Comparison of ENCODE assay signal across 27 cellular contexts in genomic region chr4:6069845-6070709, GRCh38. TPM values are rescaled to one million over a fixed set of nuclear protein-coding genes. Genes with fewer than 3 reads are reported as not detected.
DNase-seq lines count a peak whose midpoint lies in the region; ATAC-seq, FAIRE-seq and TF ChIP-seq lines count a peak whose summit lies in the region.
"Had no signal": no experiment of that assay in that cellular context is flagged by ENCODE, and none has a peak within 500 bp of the region (broad histone marks: within the 10 kb centered on the region; RNA-seq: fewer than 3 reads in every experiment).

No MANE protein-coding gene starts in this region.

- no peaks in the 10 kb centered on the region for H3K27me3 ChIP-seq in H1 (replicated peaks in 1 of 4; ENCODE audit: control insufficient read depth in 3 of 4, extremely low read depth in 1 of 4, insufficient read depth in 3 of 4, low read length in 3 of 4)
- peaks cover 10% of the 10 kb centered on the region for H3K27me3 ChIP-seq in lower lobe of right lung (ENCODE audit: low read depth)
- H3K27me3 ChIP-seq in spleen (replicated peaks in 1 of 7), result peaks cover 0 to 34% (median 0%) of the 10 kb centered on the region in 7 donors
- H3K27me3 ChIP-seq: BE2C; BLaER1 treated with 17β-estradiol and CSF1 and Interleukin-3, amounts not matched to agents 10 nM and 100 nM had no signal

- CTCF ChIA-PET in H1 (lab: Charles Lee; ENCODE audit: partially characterized antibody), result interaction anchor here (0.7 to 5.1 kb wide), 2 partner anchors 18 to 476 kb away, joined by 4 to 42 read pairs; no protein-coding TSS in a partner anchor

- no peak overlapping the region for H2BK5ac ChIP-seq in H1 (ENCODE audit: low read depth, low read length)

- TF ChIP-seq RAD21 in H1 (IDR thresholded peaks at IDR 0.05 in 1 of 2, conservative IDR thresholded peaks at IDR 0.05 in 1 of 2; ENCODE audit: low read depth in 2 of 2, low read length in 2 of 2), result no peak

- no peaks in the 10 kb centered on the region for H3K23me2 ChIP-seq in H1 (ENCODE audit: low read depth, low read length)

- H3K56ac ChIP-seq in H1 (replicated peaks; ENCODE audit: insufficient read length, low read depth, low read length), result no peak overlapping the region

- H2AK5ac ChIP-seq in H1 (ENCODE audit: low read depth, low read length), result no peak overlapping the region

- H3K23ac ChIP-seq in H1 (ENCODE audit: insufficient read length), result no peak overlapping the region

- 90% methylated on average over 29 of the region's 29 CpGs; no CpG with 5 or more reads in 1 of the 2 experiments for WGBS in H1 (ENCODE audit: extremely low coverage in 1 of 2, insufficient coverage in 1 of 2, insufficient read length in 1 of 2, insufficient replicate concordance in 2 of 2, low coverage in 1 of 2, low lambda C conversion rate in 2 of 2, missing lambda C conversion rate in 1 of 2), 2 experiments
- WGBS in spleen, 5 donors, result 62 to 76% (median 68%) methylated on average over 29 of the region's 29 CpGs

- no peak overlapping the region for H3K4me2 ChIP-seq in H1 (ENCODE audit: insufficient read depth in 1 of 2, low read depth in 2 of 2, low read length in 2 of 2)
- H3K4me2 ChIP-seq: A549 had no signal

- intact Hi-C loops in lower lobe of right lung (cut with DNase I), result no loop called here
- intact Hi-C loops in spleen (cut with DNase I; ENCODE audit: low total_unique reads), result no loop called here

- TF ChIP-seq CTCF in H1 (IDR thresholded peaks at IDR 0.05; ENCODE audit: control extremely low read depth in 1 of 3, insufficient read depth in 1 of 3, low read depth in 1 of 3, low read length in 3 of 3) (no peak), lower lobe of right lung (IDR thresholded peaks at IDR 0.05) (no peak), spleen (IDR thresholded peaks at IDR 0.05 in 8 of 11, conservative IDR thresholded peaks at IDR 0.05 in 3 of 11) (no peak)

- DNase-seq in caudate nucleus (lab: John Stamatoyannopoulos, UW), result no peak
- DNase-seq in H1 (ENCODE audit: low read depth in 1 of 2, low spot score in 2 of 2), result no peak
- DNase-seq in lower lobe of right lung, result peak; percentile 38
- peak; percentile 71 for DNase-seq in spleen
- no peak for DNase-seq in activated T-cell treated with anti-CD3 and anti-CD28 coated beads, Interleukin-2, amount 50 U/mL, for 4 hours
- DNase-seq in activated CD8-positive, alpha-beta memory T cell treated with anti-CD3 and anti-CD28 coated beads for 24 hours, result no peak
- no peak for DNase-seq in mesenteric fat pad (ENCODE audit: low spot score)
- DNase-seq: 8988T; ACHN; AML-193; BE2C; Calu3; CD4-positive, alpha-beta memory T cell; COR-L47; DMS53; DMS79 treated with DMSO at 0.1 percent for 48 hours; GF-D8; GM23248; H9 had no signal

- H4K5ac ChIP-seq in H1 (ENCODE audit: insufficient read length, low read depth, low read length), result no peak overlapping the region

- no peaks in the 10 kb centered on the region for H3K79me2 ChIP-seq in H1 (ENCODE audit: control insufficient read depth in 1 of 2, insufficient read depth in 2 of 2, low read length in 2 of 2)

- no peak overlapping the region for H2BK12ac ChIP-seq in H1 (ENCODE audit: low read depth, low read length)

- peaks cover 3% of the 10 kb centered on the region for H3K27me3 Mint-ChIP-seq in activated T-cell treated with anti-CD3 and anti-CD28 coated beads, Interleukin-2, amount 50 U/mL, for 4 hours (ENCODE audit: low read depth)
- H3K27me3 Mint-ChIP-seq: CD4-positive, alpha-beta memory T cell had no signal

- no peak overlapping the region for H3K4me3 ChIP-seq in H1 (ENCODE audit: extremely low read depth in 1 of 4, insufficient read depth in 2 of 4, low read depth in 3 of 4, low read length in 4 of 4)
- no peak overlapping the region for H3K4me3 ChIP-seq in lower lobe of right lung
- H3K4me3 ChIP-seq in spleen, result no peak overlapping the region
- H3K4me3 ChIP-seq: A549; BLaER1 treated with 17β-estradiol and CSF1 and Interleukin-3, amounts not matched to agents 10 nM and 100 nM; GM23248 had no signal

- H3K4me1 Mint-ChIP-seq in activated T-cell treated with anti-CD3 and anti-CD28 coated beads, Interleukin-2, amount 50 U/mL, for 4 hours (ENCODE audit: low read depth), result no peaks in the 10 kb centered on the region
- H3K4me1 Mint-ChIP-seq: CD14-positive monocyte; CD4-positive, alpha-beta memory T cell had no signal

- POLR2A ChIA-PET in H1 (lab: Charles Lee; ENCODE audit: partially characterized antibody), result no interaction called here

- H3K27ac ChIP-seq in caudate nucleus (ENCODE audit: low read depth, low read length) (peak overlapping the region; percentile 58), H1 (ENCODE audit: low read depth, low read length) (no peak overlapping the region), lower lobe of right lung (no peak overlapping the region), spleen (no peak overlapping the region)
- H3K27ac ChIP-seq: A549; BLaER1 treated with 17β-estradiol and CSF1 and Interleukin-3, amounts not matched to agents 10 nM and 100 nM; GM23248 had no signal

- no peak overlapping the region for H4K8ac ChIP-seq in H1 (ENCODE audit: extremely low read depth, insufficient read depth, low read length)

- TF ChIP-seq POLR2A in H1 (IDR thresholded peaks at IDR 0.05; ENCODE audit: control extremely low read depth in 1 of 2, low read depth in 2 of 2, low read length in 2 of 2), result no peak
- TF ChIP-seq POLR2A in spleen (IDR thresholded peaks at IDR 0.05), result no peak

- H3K4ac ChIP-seq in H1 (replicated peaks; ENCODE audit: insufficient read length, low read depth, low read length), result no peak overlapping the region

- TF ChIP-seq EP300 in H1 (IDR thresholded peaks at IDR 0.05; ENCODE audit: borderline replicate concordance in 1 of 2, low read depth in 2 of 2, low read length in 2 of 2), result no peak

- no peak overlapping the region for H3K9ac ChIP-seq in H1 (replicated peaks in 1 of 4; ENCODE audit: extremely low read depth in 1 of 4, low read depth in 3 of 4, low read length in 3 of 4)
- H3K9ac ChIP-seq: BLaER1 treated with 17β-estradiol and CSF1 and Interleukin-3, amounts not matched to agents 10 nM and 100 nM; GM23248 had no signal

- no peak for FAIRE-seq in H1 (lab: Jason Lieb, UNC)
- FAIRE-seq: A549, GM12891, GM19239 had no signal

- H3K9me3 ChIP-seq in H1 (ENCODE audit: insufficient read depth in 2 of 2, low read depth in 1 of 2, low read length in 1 of 2) (no peaks in the 10 kb centered on the region), lower lobe of right lung (no peaks in the 10 kb centered on the region), spleen (no peaks in the 10 kb centered on the region)
- H3K9me3 ChIP-seq: A549; BE2C; BLaER1 treated with 17β-estradiol and CSF1 and Interleukin-3, amounts not matched to agents 10 nM and 100 nM had no signal

- H3K36me3 ChIP-seq in H1 (ENCODE audit: control insufficient read depth in 2 of 4, insufficient read depth in 4 of 4, low read length in 3 of 4) (no peaks in the 10 kb centered on the region), lower lobe of right lung (no peaks in the 10 kb centered on the region), spleen (no peaks in the 10 kb centered on the region)
- H3K36me3 ChIP-seq: BE2C; BLaER1 treated with 17β-estradiol and CSF1 and Interleukin-3, amounts not matched to agents 10 nM and 100 nM had no signal

- H3K4me1 ChIP-seq in H1 (replicated peaks in 1 of 4; ENCODE audit: control insufficient read depth in 3 of 4, insufficient read depth in 4 of 4, low read length in 3 of 4) (peaks cover 5 to 11% (median 7%) of the 10 kb centered on the region in 4 experiments), lower lobe of right lung (no peaks in the 10 kb centered on the region), spleen (no peaks in the 10 kb centered on the region)
- H3K4me1 ChIP-seq: A549, BE2C had no signal

- H2BK20ac ChIP-seq in H1 (ENCODE audit: low read length), result no peak overlapping the region

- H2BK15ac ChIP-seq in H1 (ENCODE audit: low read length), result peak overlapping the region; percentile 40; the same call in 1 of the 2 replicates

- H3K18ac ChIP-seq in H1 (ENCODE audit: extremely low read depth, low read length), result no peak overlapping the region

- no peaks in the 10 kb centered on the region for H3K9me3 Mint-ChIP-seq in activated T-cell treated with anti-CD3 and anti-CD28 coated beads, Interleukin-2, amount 50 U/mL, for 4 hours
- H3K9me3 Mint-ChIP-seq: CD4-positive, alpha-beta memory T cell; H9 had no signal

- no peaks in the 10 kb centered on the region for H4K20me1 ChIP-seq in H1 (replicated peaks in 1 of 2; ENCODE audit: control insufficient read depth in 1 of 2, insufficient read depth in 2 of 2, low read length in 2 of 2)
- H4K20me1 ChIP-seq: BLaER1 treated with 17β-estradiol and CSF1 and Interleukin-3, amounts not matched to agents 10 nM and 100 nM had no signal

- ATAC-seq in lower lobe of right lung, result no peak
- ATAC-seq in activated T-cell treated with anti-CD3 and anti-CD28 coated beads, Interleukin-2, amount 50 U/mL, for 4 hours, result no peak
- ATAC-seq: A549, HCT116 had no signal

- peaks cover 2% of the 10 kb centered on the region for H3K36me3 Mint-ChIP-seq in activated T-cell treated with anti-CD3 and anti-CD28 coated beads, Interleukin-2, amount 50 U/mL, for 4 hours (ENCODE audit: insufficient read depth)
- H3K36me3 Mint-ChIP-seq: CD14-positive monocyte had no signal

- H2BK120ac ChIP-seq in H1 (replicated peaks; ENCODE audit: low read depth, low read length), result no peak overlapping the region

- no peak overlapping the region for H2AFZ ChIP-seq in H1 (ENCODE audit: low read length)
- H2AFZ ChIP-seq: GM23248 had no signal

- no peaks in the 10 kb centered on the region for H3K79me1 ChIP-seq in H1 (ENCODE audit: low read depth, low read length)

- H3K4me3 Mint-ChIP-seq in activated T-cell treated with anti-CD3 and anti-CD28 coated beads, Interleukin-2, amount 50 U/mL, for 4 hours, result no peak overlapping the region
- H3K4me3 Mint-ChIP-seq: CD14-positive monocyte; CD4-positive, alpha-beta memory T cell; H9 had no signal

- H3K14ac ChIP-seq in H1 (ENCODE audit: insufficient read length), result no peak overlapping the region

- no peak overlapping the region for H4K91ac ChIP-seq in H1 (replicated peaks; ENCODE audit: insufficient read length, low read length)

TF ChIP-seq in H1, 55 proteins besides CTCF, POLR2A, EP300 and RAD21 (continues in another document):
- TF ChIP-seq BCL11A (IDR thresholded peaks at IDR 0.05; ENCODE audit: low read depth in 2 of 2, low read length in 2 of 2), result no peak

RNA-seq across cellular contexts. Expression of gene C4orf50, which starts 51.8 kb away (rescaled TPM):
- total RNA-seq in H1 (2021; fragmentation: NEBNext Ultra II Directional; extraction: Animal tissue kit (Norgen Biotek cat#: 25700)), result 0.22 and 0.23 TPM in 2 replicates
- polyA plus RNA-seq in H1 (2011; rRNA removed) (0.08 and 0.16 TPM in 2 replicates), spleen (under 1 TPM; 0.02 to 0.03 (median 0.02) TPM)
- polyA plus RNA-seq in H1 (2011; cell fraction: cytosol; rRNA removed), result 0.14 TPM
- polyA plus RNA-seq in H1 (2011; cell fraction: nucleus; rRNA removed), result 0.44 TPM
- 0.15 to 0.25 TPM (median 0.20 TPM) in 4 replicates for polyA plus RNA-seq in H1 (2012, experiment 1 of 2)
- polyA plus RNA-seq in H1 (2012, experiment 2 of 2), result 0.04 TPM
- 0.06 TPM for polyA plus RNA-seq in H1 (2013, experiment 1 of 2)
- polyA plus RNA-seq in H1 (2013, experiment 2 of 2), result 0.09 TPM
- 0.32 and 0.46 TPM in 2 replicates for polyA minus RNA-seq in H1 (2011; rRNA and poly(A)+ RNA removed)
- polyA minus RNA-seq in H1 (2011; cell fraction: cytosol; rRNA and poly(A)+ RNA removed), result 0.22 TPM
- 0.70 TPM for polyA minus RNA-seq in H1 (2011; cell fraction: nucleus; rRNA and poly(A)+ RNA removed)
- total RNA-seq in lower lobe of right lung (0.09 TPM), spleen (1 to 10 TPM in 1 of 7 donors, under 1 TPM in 6; 0.20 to 2.5 (median 0.60) TPM), mesenteric fat pad (not detected)
- total RNA-seq in activated T-cell treated with anti-CD3 and anti-CD28 coated beads, Interleukin-2, amount 50 U/mL, for 4 hours, result under 1 TPM; 0.03 to 0.11 (median 0.08) TPM
- total RNA-seq: Calu3, Daoy, G401, GM23248 had no signal
- polyA plus RNA-seq: A549, CD14-positive monocyte, GM23248 had no signal

Comparison
In these comparisons a context has a peak if more than half of its experiments do, and no peak if none do; other contexts are left out.
1. DNase-seq: peak in lower lobe of right lung (single experiment) and spleen (single experiment); none in caudate nucleus (0 of 61), H1 (0 of 2), activated T-cell treated with anti-CD3 and anti-CD28 coated beads, Interleukin-2, amount 50 U/mL, for 4 hours (single experiment), activated CD8-positive, alpha-beta memory T cell treated with anti-CD3 and anti-CD28 coated beads for 24 hours (single experiment) and mesenteric fat pad (single experiment).